1 cellular context compared by ENCODE assay signal in the genomic region with DNA sequence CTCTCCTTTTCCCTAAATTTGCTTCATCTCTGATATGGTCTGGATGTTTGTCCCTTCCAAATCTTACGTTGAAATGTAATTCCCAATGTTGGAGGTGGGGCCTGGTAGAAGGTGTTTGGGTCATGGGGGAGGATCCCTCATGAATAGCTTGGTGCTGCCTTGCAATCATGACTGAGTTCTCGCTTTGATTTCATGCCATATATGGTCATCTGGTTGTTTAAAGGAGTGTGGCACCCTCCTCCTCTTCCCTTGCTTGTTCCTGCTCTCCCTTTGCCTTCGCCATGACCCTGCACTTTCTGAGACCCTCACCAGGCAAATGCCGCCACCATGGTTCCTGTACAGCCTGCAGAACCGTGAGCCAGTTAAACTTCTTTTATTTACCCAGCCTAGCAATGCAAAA.
TF ChIP-seq lines count a peak whose summit lies in the region.

No MANE protein-coding gene starts in this region.

TF ChIP-seq in GM23338, 12 proteins besides CTCF, POLR2A, EP300 and RAD21 (continued from another document):
- TF ChIP-seq, protein P1, sequence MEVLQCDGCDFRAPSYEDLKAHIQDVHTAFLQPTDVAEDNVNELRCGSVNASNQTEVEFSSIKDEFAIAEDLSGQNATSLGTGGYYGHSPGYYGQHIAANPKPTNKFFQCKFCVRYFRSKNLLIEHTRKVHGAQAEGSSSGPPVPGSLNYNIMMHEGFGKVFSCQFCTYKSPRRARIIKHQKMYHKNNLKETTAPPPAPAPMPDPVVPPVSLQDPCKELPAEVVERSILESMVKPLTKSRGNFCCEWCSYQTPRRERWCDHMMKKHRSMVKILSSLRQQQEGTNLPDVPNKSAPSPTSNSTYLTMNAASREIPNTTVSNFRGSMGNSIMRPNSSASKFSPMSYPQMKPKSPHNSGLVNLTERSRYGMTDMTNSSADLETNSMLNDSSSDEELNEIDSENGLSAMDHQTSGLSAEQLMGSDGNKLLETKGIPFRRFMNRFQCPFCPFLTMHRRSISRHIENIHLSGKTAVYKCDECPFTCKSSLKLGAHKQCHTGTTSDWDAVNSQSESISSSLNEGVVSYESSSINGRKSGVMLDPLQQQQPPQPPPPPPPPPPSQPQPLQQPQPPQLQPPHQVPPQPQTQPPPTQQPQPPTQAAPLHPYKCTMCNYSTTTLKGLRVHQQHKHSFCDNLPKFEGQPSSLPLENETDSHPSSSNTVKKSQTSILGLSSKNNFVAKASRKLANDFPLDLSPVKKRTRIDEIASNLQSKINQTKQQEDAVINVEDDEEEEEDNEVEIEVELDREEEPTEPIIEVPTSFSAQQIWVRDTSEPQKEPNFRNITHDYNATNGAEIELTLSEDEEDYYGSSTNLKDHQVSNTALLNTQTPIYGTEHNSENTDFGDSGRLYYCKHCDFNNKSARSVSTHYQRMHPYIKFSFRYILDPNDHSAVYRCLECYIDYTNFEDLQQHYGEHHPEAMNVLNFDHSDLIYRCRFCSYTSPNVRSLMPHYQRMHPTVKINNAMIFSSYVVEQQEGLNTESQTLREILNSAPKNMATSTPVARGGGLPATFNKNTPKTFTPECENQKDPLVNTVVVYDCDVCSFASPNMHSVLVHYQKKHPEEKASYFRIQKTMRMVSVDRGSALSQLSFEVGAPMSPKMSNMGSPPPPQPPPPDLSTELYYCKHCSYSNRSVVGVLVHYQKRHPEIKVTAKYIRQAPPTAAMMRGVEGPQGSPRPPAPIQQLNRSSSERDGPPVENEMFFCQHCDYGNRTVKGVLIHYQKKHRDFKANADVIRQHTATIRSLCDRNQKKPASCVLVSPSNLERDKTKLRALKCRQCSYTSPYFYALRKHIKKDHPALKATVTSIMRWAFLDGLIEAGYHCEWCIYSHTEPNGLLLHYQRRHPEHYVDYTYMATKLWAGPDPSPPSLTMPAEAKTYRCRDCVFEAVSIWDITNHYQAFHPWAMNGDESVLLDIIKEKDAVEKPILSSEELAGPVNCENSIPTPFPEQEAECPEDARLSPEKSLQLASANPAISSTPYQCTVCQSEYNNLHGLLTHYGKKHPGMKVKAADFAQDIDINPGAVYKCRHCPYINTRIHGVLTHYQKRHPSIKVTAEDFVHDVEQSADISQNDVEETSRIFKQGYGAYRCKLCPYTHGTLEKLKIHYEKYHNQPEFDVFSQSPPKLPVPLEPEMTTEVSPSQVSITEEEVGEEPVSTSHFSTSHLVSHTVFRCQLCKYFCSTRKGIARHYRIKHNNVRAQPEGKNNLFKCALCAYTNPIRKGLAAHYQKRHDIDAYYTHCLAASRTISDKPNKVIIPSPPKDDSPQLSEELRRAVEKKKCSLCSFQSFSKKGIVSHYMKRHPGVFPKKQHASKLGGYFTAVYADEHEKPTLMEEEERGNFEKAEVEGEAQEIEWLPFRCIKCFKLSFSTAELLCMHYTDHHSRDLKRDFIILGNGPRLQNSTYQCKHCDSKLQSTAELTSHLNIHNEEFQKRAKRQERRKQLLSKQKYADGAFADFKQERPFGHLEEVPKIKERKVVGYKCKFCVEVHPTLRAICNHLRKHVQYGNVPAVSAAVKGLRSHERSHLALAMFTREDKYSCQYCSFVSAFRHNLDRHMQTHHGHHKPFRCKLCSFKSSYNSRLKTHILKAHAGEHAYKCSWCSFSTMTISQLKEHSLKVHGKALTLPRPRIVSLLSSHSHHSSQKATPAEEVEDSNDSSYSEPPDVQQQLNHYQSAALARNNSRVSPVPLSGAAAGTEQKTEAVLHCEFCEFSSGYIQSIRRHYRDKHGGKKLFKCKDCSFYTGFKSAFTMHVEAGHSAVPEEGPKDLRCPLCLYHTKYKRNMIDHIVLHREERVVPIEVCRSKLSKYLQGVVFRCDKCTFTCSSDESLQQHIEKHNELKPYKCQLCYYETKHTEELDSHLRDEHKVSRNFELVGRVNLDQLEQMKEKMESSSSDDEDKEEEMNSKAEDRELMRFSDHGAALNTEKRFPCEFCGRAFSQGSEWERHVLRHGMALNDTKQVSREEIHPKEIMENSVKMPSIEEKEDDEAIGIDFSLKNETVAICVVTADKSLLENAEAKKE (CRISPR knock-in tag; IDR thresholded peaks at IDR 0.05), result no peak
- no peak for TF ChIP-seq ZNF114 (CRISPR knock-in tag; IDR thresholded peaks at IDR 0.05)
- no peak for TF ChIP-seq CREB1 (CRISPR knock-in tag; IDR thresholded peaks at IDR 0.05; ENCODE audit: low read depth)
- TF ChIP-seq JUNB (IDR thresholded peaks at IDR 0.05; ENCODE audit: unreplicated experiment), result no peak
- TF ChIP-seq STAT1 (IDR thresholded peaks at IDR 0.05; ENCODE audit: unreplicated experiment), result no peak
- no peak for TF ChIP-seq ZNF331 (CRISPR knock-in tag; IDR thresholded peaks at IDR 0.05; ENCODE audit: low read depth)
